Comparison of ENCODE assay signal across 9 cellular contexts in genomic region chr6:117477988-117478852, GRCh38. TPM values are rescaled to one million over a fixed set of nuclear protein-coding genes. Genes with fewer than 3 reads are reported as not detected.
A peak's percentile ranks its signal among the peaks of the same experiment; 100 is the strongest.
DNase-seq lines count a peak whose midpoint lies in the region; TF ChIP-seq lines count a peak whose summit lies in the region.
"Had no signal": no experiment of that assay in that cellular context is flagged by ENCODE, and none has a peak within 500 bp of the region (broad histone marks: within the 10 kb centered on the region; RNA-seq: fewer than 3 reads in every experiment).

No MANE protein-coding gene starts in this region.

- POLR2A ChIA-PET in Caco-2 (lab: Charles Lee): no interaction called here

- H3K27ac ChIP-seq in osteoblast (ENCODE audit: low read depth, low read length): no peak overlapping the region

- CTCF ChIA-PET in Caco-2 (lab: Charles Lee): interaction anchor here (0.6 to 1.1 kb wide), 10 partner anchors 27 to 1109 kb away, joined by 3 to 12 read pairs (median 6); partner anchors contain the start of gene GOPC

- no peaks in the 10 kb centered on the region for H3K36me3 Mint-ChIP-seq in Caco-2 (ENCODE audit: insufficient read depth, unreplicated experiment)

- H3K4me1 Mint-ChIP-seq in Caco-2 (ENCODE audit: low read depth, unreplicated experiment): peaks cover 23% of the 10 kb centered on the region

- H3K9me3 Mint-ChIP-seq in Caco-2 (ENCODE audit: unreplicated experiment): no peaks in the 10 kb centered on the region

- no peaks in the 10 kb centered on the region for H3K79me2 ChIP-seq in osteoblast (ENCODE audit: insufficient read depth, low read length)

- H3K9me3 ChIP-seq in Caco-2 (no peaks in the 10 kb centered on the region), osteoblast (ENCODE audit: low read depth, low read length) (no peaks in the 10 kb centered on the region)

- H3K4me1 ChIP-seq in Caco-2: peaks cover 28% of the 10 kb centered on the region
- peaks cover 6% of the 10 kb centered on the region for H3K4me1 ChIP-seq in osteoblast (ENCODE audit: insufficient read depth, low read length)

- no peak overlapping the region for H3K4me2 ChIP-seq in osteoblast (ENCODE audit: insufficient read depth, low read length)

- H2AFZ ChIP-seq in osteoblast (ENCODE audit: low read length): peak overlapping the region; percentile 30

- no peaks in the 10 kb centered on the region for H3K27me3 ChIP-seq in Caco-2 (replicated peaks; ENCODE audit: control insufficient read depth, insufficient read depth, low read length)
- H3K27me3 ChIP-seq in osteoblast (ENCODE audit: insufficient read depth, low read length): no peaks in the 10 kb centered on the region

- BruUV-seq in Caco-2 (replicated peaks; lab: Mats Ljungman, UMichigan): no TSS peak

- H3K4me3 ChIP-seq in Caco-2 (ENCODE audit: low read depth, low read length): no peak overlapping the region
- no peak overlapping the region for H3K4me3 ChIP-seq in osteoblast (ENCODE audit: insufficient read depth, low read length)

- peak; percentile 62 to 70 for DNase-seq in Caco-2
- peak; percentile 29 for DNase-seq in GM19238 (ENCODE audit: insufficient read length, low spot score)
- DNase-seq in HuH-7 (ENCODE audit: low spot score): peak; percentile 54
- peak; percentile 10 for DNase-seq in astrocyte of the hippocampus (ENCODE audit: low read depth, low spot score)
- DNase-seq in osteoblast (ENCODE audit: insufficient read length, low spot score, missing footprints): no peak
- DNase-seq in NCI-H128 (lab: John Stamatoyannopoulos, UW; ENCODE audit: unreplicated experiment): no peak
- no peak for DNase-seq in activated naive CD4-positive, alpha-beta T cell (lab: John Stamatoyannopoulos, UW)
- no peak for DNase-seq in activated T-cell treated with anti-CD3 and anti-CD28 coated beads, Interleukin-2, amount 50 U/mL, for 48 hours

- no peak overlapping the region for H3K27ac Mint-ChIP-seq in Caco-2 (ENCODE audit: unreplicated experiment)

- H3K4me3 Mint-ChIP-seq in Caco-2 (ENCODE audit: unreplicated experiment): no peak overlapping the region

- H3K27me3 Mint-ChIP-seq in Caco-2 (ENCODE audit: insufficient read depth, unreplicated experiment): no peaks in the 10 kb centered on the region

- TF ChIP-seq CTCF in Caco-2 (IDR thresholded peaks at IDR 0.05; ENCODE audit: insufficient read depth in 1 of 2, low read depth in 1 of 2, low read length in 1 of 2, severe bottlenecking in 1 of 2, unreplicated experiment in 1 of 2) (peak; percentile 30 to 69), osteoblast (IDR thresholded peaks at IDR 0.05; ENCODE audit: extremely low read depth, low read depth, low read length) (peak; percentile 28)

- H4K20me1 ChIP-seq in osteoblast (ENCODE audit: insufficient read depth, low read length): no peaks in the 10 kb centered on the region

- no peaks in the 10 kb centered on the region for H3K36me3 ChIP-seq in Caco-2 (ENCODE audit: control insufficient read depth, insufficient read depth, low read length)
- H3K36me3 ChIP-seq in osteoblast (ENCODE audit: insufficient read depth, low read length): no peaks in the 10 kb centered on the region

- intact Hi-C loops in Caco-2 (cut with micrococcal nuclease; ENCODE audit: unreplicated experiment): loop anchor here (1.0 kb wide), 3 partner anchors 28 to 127 kb away; no protein-coding TSS in a partner anchor

RNA-seq across cellular contexts. Expression of gene DCBLD1, which starts 4.3 kb away (rescaled TPM):
- total RNA-seq in Caco-2 (2022) (69.3 and 73.4 TPM in 2 replicates), osteoblast (22.1 and 29.7 TPM in 2 replicates)

RNA-seq across cellular contexts. Expression of gene ROS1, which starts 52.5 kb away (rescaled TPM):
- total RNA-seq in Caco-2 (2022): 0.16 TPM in 1 of 2 replicates, not detected in the other
- 0.59 and 1.4 TPM in 2 replicates for total RNA-seq in osteoblast
- total RNA-seq: astrocyte had no signal

Comparison
In these comparisons a context has a peak if more than half of its experiments do, and no peak if none do; other contexts are left out.
1. DNase-seq: peak in Caco-2 (2 of 2), GM19238 (single experiment), HuH-7 (single experiment) and astrocyte of the hippocampus (single experiment); none in osteoblast (single experiment), NCI-H128 (single experiment), activated naive CD4-positive, alpha-beta T cell (0 of 4) and activated T-cell treated with anti-CD3 and anti-CD28 coated beads, Interleukin-2, amount 50 U/mL, for 48 hours (0 of 2).